Comparison of ENCODE assay signal across 8 cellular contexts in the genomic region with DNA sequence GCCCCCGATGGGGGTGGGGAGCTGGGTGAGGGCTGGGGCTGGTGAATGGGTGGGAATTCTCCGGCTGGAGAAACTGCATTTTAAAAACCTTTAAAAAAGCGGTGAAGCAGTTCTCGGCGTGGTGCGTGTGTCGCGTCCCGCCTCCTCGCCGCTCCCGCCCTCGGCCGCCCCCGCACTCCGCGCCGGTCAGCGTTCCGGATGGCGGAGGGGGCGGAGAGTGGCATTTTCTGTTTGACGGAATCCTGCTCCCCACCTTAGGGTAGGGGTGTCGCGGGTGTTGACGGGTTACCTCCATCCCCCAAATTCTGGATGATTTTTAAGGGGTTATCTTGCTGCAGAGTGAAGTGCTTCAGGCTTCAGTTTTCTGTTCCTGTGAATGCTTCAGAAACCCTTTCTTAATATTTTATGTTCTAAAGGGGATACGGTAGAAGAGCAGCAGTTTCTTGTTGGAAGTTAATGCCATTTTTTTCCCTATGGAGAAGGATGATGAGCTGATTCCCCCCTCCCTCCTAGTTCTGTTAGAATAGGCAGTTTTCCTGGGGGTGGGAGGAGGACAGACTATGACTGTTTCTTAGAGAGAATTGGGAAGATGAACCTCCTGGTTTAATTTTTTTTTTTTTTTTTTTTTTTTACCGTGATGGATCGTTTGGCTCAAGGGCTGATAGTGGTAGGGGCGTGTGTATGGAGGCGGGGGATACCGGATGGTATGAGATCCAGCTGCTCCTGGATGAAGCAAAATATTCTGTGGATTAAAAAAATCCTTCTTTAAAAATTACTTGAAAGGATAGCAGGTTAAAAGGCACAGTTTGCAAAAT. TPM values are rescaled to one million over a fixed set of nuclear protein-coding genes. Genes with fewer than 3 reads are reported as not detected.
DNase-seq lines count a peak whose midpoint lies in the region; ATAC-seq, FAIRE-seq and TF ChIP-seq lines count a peak whose summit lies in the region.

No MANE protein-coding gene starts in this region.

- WGBS in GM12878 (ENCODE audit: insufficient coverage, insufficient replicate concordance, low lambda C conversion rate, missing lambda C conversion rate), result 2% methylated on average over 18 of the region's 32 CpGs

- H3K9me3 Mint-ChIP-seq in T-cell, result no peaks in the 10 kb centered on the region

- ATAC-seq in GM21390 (IDR thresholded peaks at IDR 0.05; ENCODE audit: unreplicated experiment) (peak; percentile 51), T-cell (replicated peaks in 1 of 4) (peak; percentile 52 to 56 (median 54)), GM12878 (peak; percentile 82)

- CTCF ChIA-PET in T-cell (lab: Charles Lee), result interaction anchor here in 1 of 2 donors (0.7 kb wide), 1 partner anchor 851 kb away, joined by 5 read pairs; no protein-coding TSS in a partner anchor
- CTCF ChIA-PET in GM12878 (lab: Yijun Ruan, JAX), result no interaction called here

- POLR2A ChIA-PET in T-cell (lab: Charles Lee) (interaction anchor here (0.6 to 0.7 kb wide), 2 partner anchors 15 to 89 kb away, joined by 3 to 5 read pairs; no protein-coding TSS in a partner anchor), GM12878 (lab: Charles Lee) (interaction anchor here (0.7 to 2.0 kb wide), 4 partner anchors 13 to 96 kb away, joined by 4 to 8 read pairs (median 5); partner anchors contain the start of gene CYP20A1)

- H3K27ac ChIP-seq in GM12878 (ENCODE audit: control insufficient read depth, insufficient read depth), result peak overlapping the region; percentile 45

- SMC1A ChIA-PET in GM12878 (lab: Charles Lee; ENCODE audit: uncharacterized antibody, unreplicated experiment), result interaction anchor here (1.1 to 1.7 kb wide), 4 partner anchors 13 to 312 kb away, joined by 3 to 5 read pairs (median 4); no protein-coding TSS in a partner anchor

- peak overlapping the region; percentile 84 to 92 (median 86) for H3K4me3 Mint-ChIP-seq in T-cell

- TF ChIP-seq EP300 in GM12878 (IDR thresholded peaks at IDR 0.05; ENCODE audit: borderline replicate concordance in 1 of 2, control insufficient read depth in 1 of 2, low read depth in 2 of 2, low read length in 2 of 2), result no peak

- peak; percentile 81 for FAIRE-seq in GM12878 (lab: Jason Lieb, UNC)

- H3K4me1 Mint-ChIP-seq in T-cell, result peaks cover 34 to 43% (median 39%) of the 10 kb centered on the region in 3 donors

- in situ Hi-C loops in GM12878 (cut with MboI), result no loop called here

- 0 out of 2 replicates have a peak, but pooled peaks have one; percentile 37 for TF ChIP-seq POLR2A in GM12878 (IDR thresholded peaks at IDR 0.05; ENCODE audit: low read depth, low read length)

- no peaks in the 10 kb centered on the region for H3K27me3 ChIP-seq in GM12878 (replicated peaks in 1 of 2; ENCODE audit: control insufficient read depth in 2 of 2, insufficient read depth in 2 of 2, low read length in 1 of 2)
- no peaks in the 10 kb centered on the region for H3K27me3 ChIP-seq in iPS-15b (ENCODE audit: control insufficient read depth, insufficient read depth, low read length)

- H3K27me3 Mint-ChIP-seq in T-cell, result no peaks in the 10 kb centered on the region

- peak overlapping the region; percentile 84 for H3K4me2 ChIP-seq in GM12878 (ENCODE audit: control insufficient read depth, insufficient read depth)

- no peak for TF ChIP-seq CTCF in GM12878 (IDR thresholded peaks at IDR 0.05 in 2 of 3, conservative IDR thresholded peaks at IDR 0.05 in 1 of 3; ENCODE audit: control insufficient read depth in 2 of 3, extremely low read depth in 1 of 3, insufficient read depth in 1 of 3, low read depth in 3 of 3, low read length in 3 of 3)

- peak overlapping the region; percentile 81 for H3K4me3 ChIP-seq in GM12878
- peak overlapping the region; percentile 98 for H3K4me3 ChIP-seq in iPS-15b (ENCODE audit: low read depth, low read length)
- peak overlapping the region; percentile 92 for H3K4me3 ChIP-seq in skeletal muscle cell (ENCODE audit: low read depth, low read length)

- H3K9me3 ChIP-seq in GM12878 (replicated peaks; ENCODE audit: control insufficient read depth, insufficient read depth, low read length) (no peaks in the 10 kb centered on the region), iPS-15b (ENCODE audit: control insufficient read depth, insufficient read depth, low read length) (no peaks in the 10 kb centered on the region)

- H3K36me3 Mint-ChIP-seq in T-cell, result no peaks in the 10 kb centered on the region

- intact Hi-C loops in GM12878 (cut with micrococcal nuclease; ENCODE audit: unreplicated experiment), result loop anchor here (2.0 kb wide), 1 partner anchor 90 kb away; the partner anchor contains the start of gene CYP20A1
- intact Hi-C loops in posterior vena cava (cut with DNase I), result no loop called here

- no TSS peak for BruUV-seq in GM12878 (replicated peaks; lab: Mats Ljungman, UMichigan)

- DNase-seq in DMS 273 treated with DMSO at 0.1 percent for 48 hours (lab: John Stamatoyannopoulos, UW) (peak; percentile 8), HT-29 (ENCODE audit: low spot score) (peak; percentile 54), T-cell (peak in 19 of 34 experiments; percentile 1 to 27 (median 11)), GM12878 (ENCODE audit: low read depth, low spot score) (no peak), skeletal muscle cell (ENCODE audit: low read depth) (no peak), posterior vena cava (ENCODE audit: low spot score) (no peak)

- H3K9ac ChIP-seq in GM12878 (ENCODE audit: control insufficient read depth, insufficient read depth, low read length), result peak overlapping the region; percentile 87
- peak overlapping the region; percentile 85 for H3K9ac ChIP-seq in iPS-15b (ENCODE audit: low read depth, low read length)

- no peaks in the 10 kb centered on the region for H4K20me1 ChIP-seq in GM12878 (ENCODE audit: control insufficient read depth, insufficient read depth)

- TF ChIP-seq RAD21 in GM12878 (IDR thresholded peaks at IDR 0.05; ENCODE audit: insufficient read depth, low read depth, low read length), result no peak

- H3K36me3 ChIP-seq in GM12878 (ENCODE audit: control insufficient read depth in 2 of 2, insufficient read depth in 2 of 2, low read length in 1 of 2) (peaks cover 0 to 2% of the 10 kb centered on the region in 2 experiments; a peak in 1 of 4 replicates), iPS-15b (ENCODE audit: control insufficient read depth, insufficient read depth, low read length) (no peaks in the 10 kb centered on the region)

- H2AFZ ChIP-seq in GM12878 (ENCODE audit: control insufficient read depth, low read depth, low read length), result peak overlapping the region; percentile 79

- H3K79me2 ChIP-seq in GM12878 (ENCODE audit: control insufficient read depth, insufficient read depth, low read length), result peaks cover 49% of the 10 kb centered on the region

- no peaks in the 10 kb centered on the region for H3K4me1 ChIP-seq in GM12878 (ENCODE audit: control insufficient read depth, insufficient read depth, low read length)
- H3K4me1 ChIP-seq in iPS-15b (ENCODE audit: control insufficient read depth, insufficient read depth, low read length), result peaks cover 12% of the 10 kb centered on the region

- RAD21 ChIA-PET in GM12878 (lab: Charles Lee; ENCODE audit: unreplicated experiment), result interaction anchor here (0.8 kb wide), 1 partner anchor 66 kb away, joined by 3 read pairs; no protein-coding TSS in a partner anchor

- peak overlapping the region; percentile 36 to 66 for H3K27ac Mint-ChIP-seq in T-cell

RNA-seq across cellular contexts. Expression of gene ABI2, which starts 0.7 kb away (rescaled TPM):
- 23.1 and 27.9 TPM in 2 replicates for total RNA-seq in HT-29 (2014; rRNA removed; shearing (Covaris generic))
- total RNA-seq in T-cell (10 to 100 TPM; 22.3 to 29.4 (median 26.7) TPM), GM12878 (2014; rRNA removed) (15.2 and 21.1 TPM in 2 replicates), GM12878 (2014; rRNA removed; fragmentation: Illumina TruSeq; extraction: Trizol) (27.5 and 28.3 TPM in 2 replicates), GM12878 (2021) (43.3 and 44.8 TPM in 2 replicates), posterior vena cava (10 to 100 TPM; 44.6 to 51.4 TPM)
- total RNA-seq in GM12878 (2013; cell fraction: nucleolus; rRNA removed), result 67.2 and 77.6 TPM in 2 replicates
- polyA plus RNA-seq in GM12878 (2011; ENCODE audit: low read depth), result 18.7 TPM
- polyA plus RNA-seq in GM12878 (2011; rRNA removed) (29.4 and 38.3 TPM in 2 replicates), GM12878 (2014; fragmentation: Illumina TruSeq; extraction: Trizol) (44.5 and 48.8 TPM in 2 replicates), GM12878 (2014; fragmentation: Nextera tagmentation; extraction: Ambion mirVana) (10 to 100 TPM in 1 of 2 experiments, 1 to 10 TPM in 1; 8.9 to 14.2 TPM), GM12878 (2014; rRNA removed) (28.2 and 31.2 TPM in 2 replicates), GM12878 (2016; fragmentation: Nextera tagmentation; extraction: Ambion mirVana) (10 to 100 TPM; 42.3 TPM)
- 42.0 and 48.6 TPM in 2 replicates for polyA plus RNA-seq in GM12878 (2011; cell fraction: cytosol; rRNA removed)
- 59.4 and 64.5 TPM in 2 replicates for polyA plus RNA-seq in GM12878 (2011; cell fraction: nucleus; rRNA removed)
- 37.7 and 39.8 TPM in 2 replicates for polyA plus RNA-seq in GM12878 (2012)
- polyA minus RNA-seq in GM12878 (2011; rRNA and poly(A)+ RNA removed), result 21.2 and 33.4 TPM in 2 replicates
- polyA minus RNA-seq in GM12878 (2011; cell fraction: cytosol; rRNA and poly(A)+ RNA removed), result 11.0 and 18.4 TPM in 2 replicates
- 19.3 and 28.7 TPM in 2 replicates for polyA minus RNA-seq in GM12878 (2011; cell fraction: nucleus; rRNA and poly(A)+ RNA removed)

Comparison
In these comparisons a context has a peak if more than half of its experiments do, and no peak if none do; other contexts are left out.
1. DNase-seq: peak in DMS 273 treated with DMSO at 0.1 percent for 48 hours (single experiment), HT-29 (single experiment) and T-cell (19 of 34); none in GM12878 (single experiment), skeletal muscle cell (single experiment) and posterior vena cava (single experiment).
2. Peak in every context shown above with its lines, with median percentiles within 50 percentile points of each other: ATAC-seq and H3K4me3 ChIP-seq.